Comparison of ENCODE assay signal across 22 cellular contexts in the genomic region with DNA sequence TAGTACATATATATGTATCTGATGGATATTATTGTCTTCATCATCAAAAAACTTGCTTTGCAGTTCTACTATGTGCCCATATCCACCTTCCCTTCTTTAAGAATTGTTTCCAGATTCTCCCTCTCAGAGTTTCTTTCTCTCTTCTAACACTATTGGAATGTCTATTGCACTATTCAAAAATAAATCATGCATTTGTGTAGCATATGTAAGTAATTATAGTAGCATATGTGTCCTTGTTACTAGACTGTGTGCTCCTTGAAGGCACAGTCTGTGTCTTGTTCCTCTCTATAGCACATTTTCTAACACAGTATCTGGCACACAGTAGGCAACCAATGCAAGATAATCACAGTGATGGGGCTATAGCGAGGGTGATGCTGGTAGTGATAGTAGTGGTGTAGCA.
"Had no signal": no experiment of that assay in that cellular context is flagged by ENCODE, and none has a peak within 500 bp of the region (broad histone marks: within the 10 kb centered on the region; RNA-seq: fewer than 3 reads in every experiment).

No MANE protein-coding gene starts in this region.

- H3K4me1 Mint-ChIP-seq: activated CD4-positive, alpha-beta T cell treated with anti-CD3 and anti-CD28 coated beads, Interleukin-2, amount 10 ng/mL, durations not matched to agents 7 days and 5 days; activated naive CD4-positive, alpha-beta T cell treated with anti-CD3 and anti-CD28 coated beads, Interleukin-2, amount 10 ng/mL, durations not matched to agents 7 days and 5 days; activated naive CD8-positive, alpha-beta T cell treated with anti-CD3 and anti-CD28 coated beads, Interleukin-2, amount 50 U/mL, for 24 hours; stimulated activated naive B cell treated with anti-CD40 and anti-IgM and Interleukin-4, amounts not matched to agents 10 μg/mL and 1 μg/mL and 100 μg/mL, for 72 hours had no signal

- DNase-seq: activated CD4-positive, alpha-beta T cell treated with anti-CD3 and anti-CD28 coated beads, Interleukin-2, amount 10 ng/mL, durations not matched to agents 7 days and 5 days; activated CD8-positive, alpha-beta T cell treated with anti-CD3 and anti-CD28 coated beads, Interleukin-2, amount 10 ng/mL, durations not matched to agents 7 days and 5 days; activated effector memory CD4-positive, alpha-beta T cell treated with Interleukin-2 at 50 U/mL for 16 hours; activated naive CD4-positive, alpha-beta T cell treated with anti-CD3 and anti-CD28 coated beads, Interleukin-2, amount 10 ng/mL, durations not matched to agents 7 days and 5 days; activated naive CD8-positive, alpha-beta T cell treated with anti-CD3 and anti-CD28 coated beads, Interleukin-2, amount 50 U/mL, for 24 hours; activated T-cell treated with anti-CD3 and anti-CD28 coated beads, Interleukin-2, amount 50 U/mL, for 48 hours; aorta; cerebellar nuclear complex; cortex of kidney; effector CD4-positive, alpha-beta T cell; esophagus squamous epithelium; heart right ventricle; left lung; midbrain; nephron progenitor cell; nucleus accumbens; stimulated activated naive B cell treated with anti-CD40 and anti-IgM and Interleukin-4, amounts not matched to agents 10 μg/mL and 1 μg/mL and 100 μg/mL, for 72 hours; upper lobe of left lung had no signal

- H3K4me3 ChIP-seq: breast epithelium, esophagus squamous epithelium, heart right ventricle, left lung, thoracic aorta, upper lobe of left lung had no signal

- H3K36me3 Mint-ChIP-seq: activated naive CD4-positive, alpha-beta T cell treated with anti-CD3 and anti-CD28 coated beads, Interleukin-2, amount 10 ng/mL, durations not matched to agents 7 days and 5 days had no signal

- ATAC-seq: activated CD4-positive, CD25-positive, alpha-beta regulatory T cell treated with anti-CD3 and anti-CD28 coated beads, Interleukin-2, amount 50 U/mL, for 24 hours; activated CD8-positive, alpha-beta T cell treated with anti-CD3 and anti-CD28 coated beads, Interleukin-2, amount 10 ng/mL, durations not matched to agents 7 days and 5 days; activated naive CD8-positive, alpha-beta T cell treated with anti-CD3 and anti-CD28 coated beads, Interleukin-2, amount 50 U/mL, for 24 hours; stimulated activated naive B cell treated with anti-CD40 and anti-IgM and Interleukin-4, amounts not matched to agents 10 μg/mL and 1 μg/mL and 100 μg/mL, for 72 hours had no signal

- H3K4me3 Mint-ChIP-seq: activated CD4-positive, alpha-beta T cell treated with anti-CD3 and anti-CD28 coated beads, Interleukin-2, amount 10 ng/mL, durations not matched to agents 7 days and 5 days; activated CD8-positive, alpha-beta T cell treated with anti-CD3 and anti-CD28 coated beads, Interleukin-2, amount 10 ng/mL, durations not matched to agents 7 days and 5 days; activated naive CD4-positive, alpha-beta T cell treated with anti-CD3 and anti-CD28 coated beads, Interleukin-2, amount 10 ng/mL, durations not matched to agents 7 days and 5 days; activated naive CD8-positive, alpha-beta T cell treated with anti-CD3 and anti-CD28 coated beads, Interleukin-2, amount 50 U/mL, for 24 hours; nephron progenitor cell; stimulated activated naive B cell treated with anti-CD40 and anti-IgM and Interleukin-4, amounts not matched to agents 10 μg/mL and 1 μg/mL and 100 μg/mL, for 72 hours had no signal

- H3K27ac Mint-ChIP-seq: activated CD4-positive, alpha-beta T cell treated with anti-CD3 and anti-CD28 coated beads, Interleukin-2, amount 10 ng/mL, durations not matched to agents 7 days and 5 days; activated CD8-positive, alpha-beta T cell treated with anti-CD3 and anti-CD28 coated beads, Interleukin-2, amount 10 ng/mL, durations not matched to agents 7 days and 5 days; activated naive CD4-positive, alpha-beta T cell treated with anti-CD3 and anti-CD28 coated beads, Interleukin-2, amount 10 ng/mL, durations not matched to agents 7 days and 5 days; activated naive CD8-positive, alpha-beta T cell treated with anti-CD3 and anti-CD28 coated beads, Interleukin-2, amount 50 U/mL, for 24 hours; nephron progenitor cell; stimulated activated naive B cell treated with anti-CD40 and anti-IgM and Interleukin-4, amounts not matched to agents 10 μg/mL and 1 μg/mL and 100 μg/mL, for 72 hours had no signal

- H3K27me3 Mint-ChIP-seq: activated CD4-positive, alpha-beta T cell treated with anti-CD3 and anti-CD28 coated beads, Interleukin-2, amount 10 ng/mL, durations not matched to agents 7 days and 5 days; activated naive CD4-positive, alpha-beta T cell treated with anti-CD3 and anti-CD28 coated beads, Interleukin-2, amount 10 ng/mL, durations not matched to agents 7 days and 5 days; activated naive CD8-positive, alpha-beta T cell treated with anti-CD3 and anti-CD28 coated beads, Interleukin-2, amount 50 U/mL, for 24 hours; stimulated activated naive B cell treated with anti-CD40 and anti-IgM and Interleukin-4, amounts not matched to agents 10 μg/mL and 1 μg/mL and 100 μg/mL, for 72 hours had no signal

- H3K36me3 ChIP-seq: breast epithelium, esophagus squamous epithelium, heart right ventricle, left lung, thoracic aorta, upper lobe of left lung had no signal

- H3K27me3 ChIP-seq: breast epithelium, esophagus squamous epithelium, heart right ventricle, left lung, upper lobe of left lung had no signal

- FAIRE-seq: endothelial cell of umbilical vein had no signal

- H3K9me3 Mint-ChIP-seq: activated CD4-positive, alpha-beta T cell treated with anti-CD3 and anti-CD28 coated beads, Interleukin-2, amount 10 ng/mL, durations not matched to agents 7 days and 5 days; activated naive CD4-positive, alpha-beta T cell treated with anti-CD3 and anti-CD28 coated beads, Interleukin-2, amount 10 ng/mL, durations not matched to agents 7 days and 5 days; activated naive CD8-positive, alpha-beta T cell treated with anti-CD3 and anti-CD28 coated beads, Interleukin-2, amount 50 U/mL, for 24 hours; nephron progenitor cell; stimulated activated naive B cell treated with anti-CD40 and anti-IgM and Interleukin-4, amounts not matched to agents 10 μg/mL and 1 μg/mL and 100 μg/mL, for 72 hours had no signal

- H3K27ac ChIP-seq: esophagus squamous epithelium, left lung, thoracic aorta, upper lobe of left lung had no signal

- H3K9me3 ChIP-seq: breast epithelium, esophagus squamous epithelium, heart right ventricle, left lung, thoracic aorta, upper lobe of left lung had no signal
